ENCODE assay signal across 8 cellular contexts in genomic region chr4:83009529-83009928, GRCh38. TPM values are rescaled to one million over a fixed set of nuclear protein-coding genes. Genes with fewer than 3 reads are reported as not detected.
A peak's percentile ranks its signal among the peaks of the same experiment; 100 is the strongest.
DNase-seq lines count a peak whose midpoint lies in the region; ATAC-seq and TF ChIP-seq lines count a peak whose summit lies in the region.

No MANE protein-coding gene starts in this region.

- H3K9ac ChIP-seq in Loucy (ENCODE audit: low read depth, low read length, poor library complexity, severe bottlenecking) = peak overlapping the region; percentile 97

- H3K4me2 ChIP-seq in Loucy (ENCODE audit: low read depth, low read length, poor library complexity, severe bottlenecking) = peak overlapping the region; percentile 96

- no peaks in the 10 kb centered on the region; the same call in 1 of the 2 replicates for H3F3A ChIP-seq in Loucy (ENCODE audit: low read depth)

- no peak for DNase-seq in CD4-positive, alpha-beta T cell
- DNase-seq in dermis blood vessel endothelial cell (peak; percentile 5), nephron progenitor cell (no peak), left lobe of liver (ENCODE audit: low spot score) (no peak), hypothalamus (lab: John Stamatoyannopoulos, UW) (no peak)

- CTCF ChIA-PET in CD4-positive, alpha-beta T cell (lab: Charles Lee) = no interaction called here

- no peaks in the 10 kb centered on the region for H3K9me3 Mint-ChIP-seq in CD4-positive, alpha-beta T cell
- H3K9me3 Mint-ChIP-seq in nephron progenitor cell = peaks cover 11% of the 10 kb centered on the region

- peaks cover 37% of the 10 kb centered on the region for H4K20me1 ChIP-seq in Loucy (ENCODE audit: insufficient read depth, low read length, poor library complexity, severe bottlenecking)

- peaks cover 17% of the 10 kb centered on the region for H3K36me3 Mint-ChIP-seq in CD4-positive, alpha-beta T cell (ENCODE audit: low read depth)
- H3K36me3 Mint-ChIP-seq in nephron progenitor cell (ENCODE audit: low read depth) = peaks cover 20% of the 10 kb centered on the region

- peaks cover 72% of the 10 kb centered on the region for H3K4me1 Mint-ChIP-seq in CD4-positive, alpha-beta T cell (ENCODE audit: low read depth)
- peaks cover 48% of the 10 kb centered on the region for H3K4me1 Mint-ChIP-seq in nephron progenitor cell

- no peak for ATAC-seq in CD4-positive, alpha-beta T cell (ENCODE audit: poor library complexity)
- ATAC-seq in left lobe of liver (no peak), GM21576 (IDR thresholded peaks at IDR 0.05; ENCODE audit: unreplicated experiment) (no peak), HG02678 (IDR thresholded peaks at IDR 0.05; ENCODE audit: unreplicated experiment) (no peak)

- H3K27ac ChIP-seq in CD4-positive, alpha-beta T cell (ENCODE audit: low read depth, low read length) = no peak overlapping the region

- H3K79me2 ChIP-seq in Loucy (ENCODE audit: insufficient read depth, low read length) = peaks cover 77% of the 10 kb centered on the region

- no peaks in the 10 kb centered on the region for H3K36me3 ChIP-seq in Loucy (ENCODE audit: insufficient read depth, low read length)

- H3K27me3 Mint-ChIP-seq in CD4-positive, alpha-beta T cell = no peaks in the 10 kb centered on the region
- H3K27me3 Mint-ChIP-seq in nephron progenitor cell (ENCODE audit: low read depth, poor library complexity) = no peaks in the 10 kb centered on the region

- intact Hi-C loops in CD4-positive, alpha-beta T cell (cut with DNase I, micrococcal nuclease) = no loop called here

- H3K9me2 ChIP-seq in Loucy (replicated peaks; ENCODE audit: low read depth, low read length) = no peaks in the 10 kb centered on the region

- peak overlapping the region; percentile 99 for H3K4me3 ChIP-seq in Loucy (ENCODE audit: low read length, poor library complexity, severe bottlenecking)

- no peaks in the 10 kb centered on the region for H3K27me3 ChIP-seq in CD4-positive, alpha-beta T cell (ENCODE audit: control insufficient read depth, insufficient read depth, low read length)
- H3K27me3 ChIP-seq in Loucy (ENCODE audit: insufficient read depth, low read length, poor library complexity, severe bottlenecking) = no peaks in the 10 kb centered on the region

- peak overlapping the region; percentile 91 for H3K27ac Mint-ChIP-seq in CD4-positive, alpha-beta T cell
- H3K27ac Mint-ChIP-seq in nephron progenitor cell = peak overlapping the region; percentile 99

- peak overlapping the region; percentile 97 for H3K4me3 Mint-ChIP-seq in CD4-positive, alpha-beta T cell
- peak overlapping the region; percentile 94 for H3K4me3 Mint-ChIP-seq in nephron progenitor cell

- H3K9me3 ChIP-seq in CD4-positive, alpha-beta T cell (ENCODE audit: control insufficient read depth, low read length) = no peaks in the 10 kb centered on the region
- H3K9me3 ChIP-seq in Loucy (ENCODE audit: insufficient read depth, low read depth, low read length) = no peaks in the 10 kb centered on the region

- H2AFZ ChIP-seq in Loucy (ENCODE audit: low read length) = no peak overlapping the region; the same call in 1 of the 2 replicates

- TF ChIP-seq CTCF in CD4-positive, alpha-beta T cell (IDR thresholded peaks at IDR 0.05) = no peak
- no peak for TF ChIP-seq CTCF in Loucy (conservative IDR thresholded peaks at IDR 0.05; ENCODE audit: low read length)
- TF ChIP-seq CTCF in nephron progenitor cell (IDR thresholded peaks at IDR 0.05) = no peak

- H3K4me1 ChIP-seq in Loucy (ENCODE audit: insufficient read depth, low read length, poor library complexity, severe bottlenecking) = peaks cover 45% of the 10 kb centered on the region

- POLR2A ChIA-PET in CD4-positive, alpha-beta T cell (lab: Charles Lee) = interaction anchor here (3.0 to 5.5 kb wide), 2 partner anchors 27 to 109 kb away, joined by 30 to 156 read pairs; partner anchors contain the start of genes COPS4 and THAP9

RNA-seq across cellular contexts. Expression of gene LIN54, which starts 1.1 kb away (rescaled TPM):
- total RNA-seq in CD4-positive, alpha-beta T cell = 10 to 100 TPM; 11.0 to 12.1 TPM
- 10.9 and 16.9 TPM in 2 replicates for total RNA-seq in dermis blood vessel endothelial cell
- total RNA-seq in left lobe of liver = 5.7 TPM

RNA-seq across cellular contexts. Expression of gene COPS4, which starts 25.5 kb away (rescaled TPM):
- total RNA-seq in CD4-positive, alpha-beta T cell = 10 to 100 TPM; 26.0 to 27.6 TPM
- total RNA-seq in dermis blood vessel endothelial cell = 79.0 and 144 TPM in 2 replicates
- 10.6 TPM for total RNA-seq in left lobe of liver
